9 cellular contexts compared by ENCODE assay signal in genomic region chr12:122872815-122873361, GRCh38. TPM values are rescaled to one million over a fixed set of nuclear protein-coding genes. Genes with fewer than 3 reads are reported as not detected.
DNase-seq lines count a peak whose midpoint lies in the region; ATAC-seq and TF ChIP-seq lines count a peak whose summit lies in the region.
"Had no signal": no experiment of that assay in that cellular context is flagged by ENCODE, and none has a peak within 500 bp of the region (broad histone marks: within the 10 kb centered on the region; RNA-seq: fewer than 3 reads in every experiment).

No MANE protein-coding gene starts in this region.

- TF ChIP-seq CTCF in A673 (conservative IDR thresholded peaks at IDR 0.05; ENCODE audit: low read depth, low read length) (no peak), HL-60 (IDR thresholded peaks at IDR 0.05; ENCODE audit: insufficient read depth, low read length) (no peak), dorsolateral prefrontal cortex (IDR thresholded peaks at IDR 0.05 in 54 of 56, conservative IDR thresholded peaks at IDR 0.05 in 2 of 56; ENCODE audit: low read depth in 1 of 56, partially characterized antibody in 56 of 56) (no peak), nephron (IDR thresholded peaks at IDR 0.05; ENCODE audit: unreplicated experiment in 3 of 3) (no peak)

- intact Hi-C loops in A673 (cut with micrococcal nuclease; ENCODE audit: unreplicated experiment) (loop anchor here (10.0 kb wide), 1 partner anchor 362 kb away; the partner anchor contains the start of genes MPHOSPH9 and MTRFR), dorsolateral prefrontal cortex (cut with DNase I) (no loop called here)

- peak overlapping the region; percentile 94 to 97 (median 96) for H3K27ac Mint-ChIP-seq in nephron

- H3K27me3 ChIP-seq in A673 (replicated peaks; ENCODE audit: insufficient read depth, low read depth, low read length, poor library complexity) (no peaks in the 10 kb centered on the region), HL-60 (ENCODE audit: insufficient read depth, poor library complexity, severe bottlenecking) (no peaks in the 10 kb centered on the region), dorsolateral prefrontal cortex (no peaks in the 10 kb centered on the region)

- no peaks in the 10 kb centered on the region for H3K27me3 Mint-ChIP-seq in nephron (ENCODE audit: low read depth)

- peak overlapping the region in 2 of 3 experiments; percentile 41 to 86 for H3K4me3 Mint-ChIP-seq in nephron

- H3K27ac ChIP-seq in A673 (ENCODE audit: low read depth, low read length, poor library complexity, severe bottlenecking): peak overlapping the region; percentile 86
- H3K27ac ChIP-seq in HL-60 (replicated peaks): peak overlapping the region; percentile 86
- H3K27ac ChIP-seq in dorsolateral prefrontal cortex: peak overlapping the region in 58 of 59 donors; percentile 3 to 93 (median 86)

- BruUV-seq in A673 (replicated peaks; lab: Mats Ljungman, UMichigan): no TSS peak

- peaks cover 23% of the 10 kb centered on the region for H3K36me3 Mint-ChIP-seq in nephron (ENCODE audit: low read depth)

- POLR2A ChIA-PET in A673 (lab: Charles Lee; ENCODE audit: low non-redundant PET): no interaction called here

- no peaks in the 10 kb centered on the region for H3K9me3 Mint-ChIP-seq in nephron
- H3K9me3 Mint-ChIP-seq: T-helper 1 cell treated with Interleukin-12 subunit alpha and Interleukin-12 subunit beta and Interleukin-4 antibody, amounts not matched to agents 30 μg/mL and 1 μg/mL, for 36 hours had no signal

- CTCF ChIA-PET in A673 (lab: Charles Lee): interaction anchor here (0.6 kb wide), 1 partner anchor 9 kb away, joined by 4 read pairs; no protein-coding TSS in a partner anchor

- peak overlapping the region; percentile 40 for H3K4me3 ChIP-seq in A673 (ENCODE audit: low read depth, low read length, poor library complexity, severe bottlenecking)
- H3K4me3 ChIP-seq in HL-60 (replicated peaks; ENCODE audit: insufficient read depth, low read length): no peak overlapping the region
- peak overlapping the region in 38 of 59 donors; percentile 4 to 60 (median 38) for H3K4me3 ChIP-seq in dorsolateral prefrontal cortex

- no peak for ATAC-seq in HG03139 (IDR thresholded peaks at IDR 0.05; ENCODE audit: unreplicated experiment)
- no peak for ATAC-seq in GM21528 (IDR thresholded peaks at IDR 0.05; ENCODE audit: low FRiP score, unreplicated experiment)
- no peak for ATAC-seq in HG03442 (IDR thresholded peaks at IDR 0.05; ENCODE audit: unreplicated experiment)
- ATAC-seq in GM18909 (IDR thresholded peaks at IDR 0.05; ENCODE audit: poor library complexity, unreplicated experiment): no peak

- no peaks in the 10 kb centered on the region for H3K9me3 ChIP-seq in A673 (ENCODE audit: low read depth, low read length, poor library complexity, severe bottlenecking)

- H3K4me1 Mint-ChIP-seq in nephron: peaks cover 85% of the 10 kb centered on the region

- DNase-seq in A673 (ENCODE audit: low spot score): no peak
- no peak for DNase-seq in HL-60 (ENCODE audit: low read depth in 1 of 2, low spot score in 1 of 2)
- peak in 5 of 10 donors; percentile 8 to 37 (median 30) for DNase-seq in dorsolateral prefrontal cortex

- peaks cover 24% of the 10 kb centered on the region for H3K36me3 ChIP-seq in A673 (ENCODE audit: insufficient read depth, low read length, poor library complexity, severe bottlenecking)

- peaks cover 65% of the 10 kb centered on the region for H3K4me1 ChIP-seq in A673 (ENCODE audit: insufficient read depth, low read length, poor library complexity, severe bottlenecking)

RNA-seq across cellular contexts. Expression of gene VPS37B, which starts 23.0 kb away (rescaled TPM):
- total RNA-seq in A673 (2021) (30.2 and 34.4 TPM in 2 replicates), dorsolateral prefrontal cortex (10 to 100 TPM; 15.8 to 35.3 (median 22.0) TPM)

RNA-seq across cellular contexts. Expression of gene HIP1R, which starts 37.6 kb away (rescaled TPM):
- total RNA-seq in A673 (2021) (27.0 and 30.4 TPM in 2 replicates), dorsolateral prefrontal cortex (100 to 1,000 TPM in 104 of 120 experiments, 10 to 100 TPM in 16; 38.9 to 309 (median 147) TPM)
